Comparison of ENCODE assay signal across 9 cellular contexts in genomic region chr5:150485770-150486401, GRCh38. TPM values are rescaled to one million over a fixed set of nuclear protein-coding genes. Genes with fewer than 3 reads are reported as not detected.
DNase-seq lines count a peak whose midpoint lies in the region; ATAC-seq, FAIRE-seq and TF ChIP-seq lines count a peak whose summit lies in the region.
"Had no signal": no experiment of that assay in that cellular context is flagged by ENCODE, and none has a peak within 500 bp of the region (broad histone marks: within the 10 kb centered on the region; RNA-seq: fewer than 3 reads in every experiment).

No MANE protein-coding gene starts in this region.

- peaks cover 25% of the 10 kb centered on the region for H3K79me1 ChIP-seq in H1 (ENCODE audit: low read depth, low read length)

- TF ChIP-seq EP300 in H1 (IDR thresholded peaks at IDR 0.05; ENCODE audit: borderline replicate concordance in 1 of 2, low read depth in 2 of 2, low read length in 2 of 2) (no peak), stomach (IDR thresholded peaks at IDR 0.05) (no peak)

- H3K56ac ChIP-seq in H1 (replicated peaks; ENCODE audit: insufficient read length, low read depth, low read length), result peak overlapping the region; percentile 71

- H3K27ac ChIP-seq in H1 (ENCODE audit: low read depth, low read length) (peak overlapping the region; percentile 89), stomach (peak overlapping the region; percentile 91 to 97 (median 95))

- H4K20me1 ChIP-seq in H1 (replicated peaks in 1 of 2; ENCODE audit: control insufficient read depth in 1 of 2, insufficient read depth in 2 of 2, low read length in 2 of 2), result peaks cover 10 to 15% of the 10 kb centered on the region in 2 experiments

- TF ChIP-seq CTCF in H1 (IDR thresholded peaks at IDR 0.05; ENCODE audit: control extremely low read depth in 1 of 3, insufficient read depth in 1 of 3, low read depth in 1 of 3, low read length in 3 of 3), result no peak
- TF ChIP-seq CTCF in mesothelial cell of epicardium (IDR thresholded peaks at IDR 0.05; ENCODE audit: unreplicated experiment), result no peak
- no peak for TF ChIP-seq CTCF in stomach (IDR thresholded peaks at IDR 0.05)

- WGBS in H1 (ENCODE audit: extremely low coverage in 1 of 2, insufficient coverage in 1 of 2, insufficient read length in 1 of 2, insufficient replicate concordance in 2 of 2, low coverage in 1 of 2, low lambda C conversion rate in 2 of 2, missing lambda C conversion rate in 1 of 2), 2 experiments, result 0% methylated on average over 10 of the region's 85 CpGs; no CpG with 5 or more reads in 1 of the 2 experiments
- WGBS in stomach, 5 donors, result 0 to 1% (median 1%) methylated on average over 9 to 83 of the region's 85 CpGs

- no peaks in the 10 kb centered on the region for H3K9me3 ChIP-seq in H1 (ENCODE audit: insufficient read depth in 2 of 2, low read depth in 1 of 2, low read length in 1 of 2)
- no peaks in the 10 kb centered on the region for H3K9me3 ChIP-seq in stomach

- H2BK15ac ChIP-seq in H1 (ENCODE audit: low read length), result no peak overlapping the region

- H3K18ac ChIP-seq in H1 (ENCODE audit: extremely low read depth, low read length), result peak overlapping the region; percentile 93

- no peak overlapping the region for H2BK120ac ChIP-seq in H1 (replicated peaks; ENCODE audit: low read depth, low read length)

- H2AFZ ChIP-seq in H1 (ENCODE audit: low read length), result no peak overlapping the region

- peaks cover 9% of the 10 kb centered on the region for H3K4me1 Mint-ChIP-seq in activated CD4-positive, alpha-beta T cell treated with anti-CD3 and anti-CD28 coated beads, Interleukin-2, amount 10 ng/mL, durations not matched to agents 7 days and 5 days
- H3K4me1 Mint-ChIP-seq in mesothelial cell of epicardium, result peaks cover 44% of the 10 kb centered on the region

- DNase-seq in Daoy (ENCODE audit: low read depth) (peak; percentile 69), H1 (ENCODE audit: low read depth in 1 of 2, low spot score in 2 of 2) (peak in 1 of 2 experiments; percentile 87), mesothelial cell of epicardium (ENCODE audit: low spot score in 2 of 2, unreplicated experiment in 2 of 2) (peak; percentile 63 to 68), stomach (peak; percentile 47), NCI-H524 treated with DMSO at 0.1 percent for 48 hours (lab: John Stamatoyannopoulos, UW) (no peak)
- peak; percentile 12 for DNase-seq in activated CD4-positive, alpha-beta T cell treated with anti-CD3 and anti-CD28 coated beads, Interleukin-2, amount 10 ng/mL, durations not matched to agents 7 days and 5 days

- no peak overlapping the region for H3K27ac Mint-ChIP-seq in activated CD4-positive, alpha-beta T cell treated with anti-CD3 and anti-CD28 coated beads, Interleukin-2, amount 10 ng/mL, durations not matched to agents 7 days and 5 days
- H3K27ac Mint-ChIP-seq in mesothelial cell of epicardium, result peak overlapping the region; percentile 90

- H3K4me3 Mint-ChIP-seq in activated CD4-positive, alpha-beta T cell treated with anti-CD3 and anti-CD28 coated beads, Interleukin-2, amount 10 ng/mL, durations not matched to agents 7 days and 5 days, result no peak overlapping the region
- H3K4me3 Mint-ChIP-seq in mesothelial cell of epicardium, result peak overlapping the region; percentile 71

- peak in 1 of 2 experiments; percentile 81; a peak in 1 of 3 replicates for TF ChIP-seq POLR2A in H1 (IDR thresholded peaks at IDR 0.05; ENCODE audit: control extremely low read depth in 1 of 2, low read depth in 2 of 2, low read length in 2 of 2)
- no peak for TF ChIP-seq POLR2A in stomach (IDR thresholded peaks at IDR 0.05)

- H3K36me3 ChIP-seq in H1 (ENCODE audit: control insufficient read depth in 2 of 4, insufficient read depth in 4 of 4, low read length in 3 of 4) (peaks cover 0 to under 1% (median 0%) of the 10 kb centered on the region in 4 experiments; a peak in 1 of 8 replicates), stomach (peaks cover 0 to 10% (median 7%) of the 10 kb centered on the region in 4 donors)

- no peaks in the 10 kb centered on the region for H3K36me3 Mint-ChIP-seq in activated CD4-positive, alpha-beta T cell treated with anti-CD3 and anti-CD28 coated beads, Interleukin-2, amount 10 ng/mL, durations not matched to agents 7 days and 5 days (ENCODE audit: low read depth)
- no peaks in the 10 kb centered on the region for H3K36me3 Mint-ChIP-seq in mesothelial cell of epicardium

- H3K27me3 Mint-ChIP-seq in activated CD4-positive, alpha-beta T cell treated with anti-CD3 and anti-CD28 coated beads, Interleukin-2, amount 10 ng/mL, durations not matched to agents 7 days and 5 days, result peaks cover 17% of the 10 kb centered on the region
- H3K27me3 Mint-ChIP-seq in mesothelial cell of epicardium (ENCODE audit: low read depth), result no peaks in the 10 kb centered on the region

- peaks cover 15 to 41% of the 10 kb centered on the region in 2 experiments for H3K79me2 ChIP-seq in H1 (ENCODE audit: control insufficient read depth in 1 of 2, insufficient read depth in 2 of 2, low read length in 2 of 2)

- H2BK20ac ChIP-seq in H1 (ENCODE audit: low read length), result no peak overlapping the region

- peak overlapping the region; percentile 60 to 91 (median 86) for H3K9ac ChIP-seq in H1 (replicated peaks in 1 of 4; ENCODE audit: extremely low read depth in 1 of 4, low read depth in 3 of 4, low read length in 3 of 4)

- peaks cover 3% of the 10 kb centered on the region; the same call in 1 of the 2 replicates for H3K23me2 ChIP-seq in H1 (ENCODE audit: low read depth, low read length)

- POLR2A ChIA-PET in activated CD4-positive, alpha-beta T cell treated with anti-CD3 and anti-CD28 coated beads, Interleukin-2, amount 10 ng/mL, durations not matched to agents 7 days and 5 days (lab: Charles Lee), result no interaction called here
- POLR2A ChIA-PET in H1 (lab: Charles Lee; ENCODE audit: partially characterized antibody), result interaction anchor here (0.6 to 12.0 kb wide), 25 partner anchors 12 to 197 kb away, joined by 3 to 122 read pairs (median 5); partner anchors contain the start of genes NDST1 and RPS14

- no peak for FAIRE-seq in H1 (lab: Jason Lieb, UNC)
- FAIRE-seq: TTC549 had no signal

- H3K14ac ChIP-seq in H1 (ENCODE audit: insufficient read length), result no peak overlapping the region

- ATAC-seq in HG03354 (IDR thresholded peaks at IDR 0.05; ENCODE audit: poor library complexity, severe bottlenecking, unreplicated experiment) (peak; percentile 22), GM19455 (IDR thresholded peaks at IDR 0.05; ENCODE audit: unreplicated experiment) (no peak)

- no peak overlapping the region for H2BK12ac ChIP-seq in H1 (ENCODE audit: low read depth, low read length)

- H3K4me1 ChIP-seq in H1 (replicated peaks in 1 of 4; ENCODE audit: control insufficient read depth in 3 of 4, insufficient read depth in 4 of 4, low read length in 3 of 4) (peaks cover 16 to 49% (median 38%) of the 10 kb centered on the region in 4 experiments), stomach (peaks cover 43 to 55% (median 53%) of the 10 kb centered on the region in 4 donors)

- peak overlapping the region; percentile 82 for H4K5ac ChIP-seq in H1 (ENCODE audit: insufficient read length, low read depth, low read length)

- H3K4me2 ChIP-seq in H1 (ENCODE audit: insufficient read depth in 1 of 2, low read depth in 2 of 2, low read length in 2 of 2), result peak overlapping the region; percentile 79 to 84

- no peak overlapping the region for H2AK5ac ChIP-seq in H1 (ENCODE audit: low read depth, low read length)

- no peaks in the 10 kb centered on the region for H3K9me3 Mint-ChIP-seq in activated CD4-positive, alpha-beta T cell treated with anti-CD3 and anti-CD28 coated beads, Interleukin-2, amount 10 ng/mL, durations not matched to agents 7 days and 5 days
- H3K9me3 Mint-ChIP-seq in mesothelial cell of epicardium, result no peaks in the 10 kb centered on the region

- H3K4ac ChIP-seq in H1 (replicated peaks; ENCODE audit: insufficient read length, low read depth, low read length), result peak overlapping the region; percentile 47

- H4K91ac ChIP-seq in H1 (replicated peaks; ENCODE audit: insufficient read length, low read length), result no peak overlapping the region

- peak overlapping the region; percentile 63; the same call in 1 of the 2 replicates for H2BK5ac ChIP-seq in H1 (ENCODE audit: low read depth, low read length)

- H3K23ac ChIP-seq in H1 (ENCODE audit: insufficient read length), result no peak overlapping the region

- no peak for TF ChIP-seq RAD21 in H1 (IDR thresholded peaks at IDR 0.05 in 1 of 2, conservative IDR thresholded peaks at IDR 0.05 in 1 of 2; ENCODE audit: low read depth in 2 of 2, low read length in 2 of 2)

- CTCF ChIA-PET in activated CD4-positive, alpha-beta T cell treated with anti-CD3 and anti-CD28 coated beads, Interleukin-2, amount 10 ng/mL, durations not matched to agents 7 days and 5 days (lab: Charles Lee), result interaction anchor here (0.6 to 1.6 kb wide), 4 partner anchors 11 to 143 kb away, joined by 3 to 5 read pairs (median 4); no protein-coding TSS in a partner anchor
- CTCF ChIA-PET in H1 (lab: Charles Lee; ENCODE audit: partially characterized antibody), result interaction anchor here (0.7 to 30.8 kb wide), 8 partner anchors 13 to 76 kb away, joined by 3 to 571 read pairs (median 6); partner anchors contain the start of gene NDST1

- intact Hi-C loops in stomach (cut with DNase I; ENCODE audit: low total_unique reads), result no loop called here

- peak overlapping the region; percentile 92 for H4K8ac ChIP-seq in H1 (ENCODE audit: extremely low read depth, insufficient read depth, low read length)

- H3K4me3 ChIP-seq in H1 (ENCODE audit: extremely low read depth in 1 of 4, insufficient read depth in 2 of 4, low read depth in 3 of 4, low read length in 4 of 4) (peak overlapping the region; percentile 50 to 99 (median 74)), stomach (peak overlapping the region; percentile 81 to 98 (median 91))

- H3K27me3 ChIP-seq in H1 (replicated peaks in 1 of 4; ENCODE audit: control insufficient read depth in 3 of 4, extremely low read depth in 1 of 4, insufficient read depth in 3 of 4, low read length in 3 of 4) (no peaks in the 10 kb centered on the region), stomach (no peaks in the 10 kb centered on the region)

RNA-seq across cellular contexts. Expression of gene NDST1, which starts 22.0 kb away (rescaled TPM):
- total RNA-seq in Daoy (2014; rRNA removed; shearing (Covaris generic)), result 16.1 and 34.7 TPM in 2 replicates
- total RNA-seq in activated CD4-positive, alpha-beta T cell treated with anti-CD3 and anti-CD28 coated beads, Interleukin-2, amount 10 ng/mL, durations not matched to agents 7 days and 5 days, result under 1 TPM; 0.50 to 0.71 TPM
- total RNA-seq in H1 (2021; fragmentation: NEBNext Ultra II Directional; extraction: Animal tissue kit (Norgen Biotek cat#: 25700)), result 70.1 and 72.0 TPM in 2 replicates
- polyA plus RNA-seq in H1 (2011; rRNA removed), result 27.0 and 37.7 TPM in 2 replicates
- 21.2 TPM for polyA plus RNA-seq in H1 (2011; cell fraction: cytosol; rRNA removed)
- 50.8 TPM for polyA plus RNA-seq in H1 (2011; cell fraction: nucleus; rRNA removed)
- polyA plus RNA-seq in H1 (2012, experiment 1 of 2), result 28.7 to 34.5 TPM (median 31.7 TPM) in 4 replicates
- polyA plus RNA-seq in H1 (2012, experiment 2 of 2), result 30.3 TPM
- polyA plus RNA-seq in H1 (2013, experiment 1 of 2), result 30.1 TPM
- 32.9 TPM for polyA plus RNA-seq in H1 (2013, experiment 2 of 2)
- 41.4 and 47.8 TPM in 2 replicates for polyA minus RNA-seq in H1 (2011; rRNA and poly(A)+ RNA removed)
- 32.1 TPM for polyA minus RNA-seq in H1 (2011; cell fraction: cytosol; rRNA and poly(A)+ RNA removed)
- polyA minus RNA-seq in H1 (2011; cell fraction: nucleus; rRNA and poly(A)+ RNA removed), result 37.9 TPM
- 129 to 132 TPM (median 132 TPM) in 3 replicates for total RNA-seq in mesothelial cell of epicardium
- 10 to 100 TPM; 14.2 to 32.9 (median 21.6) TPM for total RNA-seq in stomach
- 10 to 100 TPM in 1 of 3 donors, 1 to 10 TPM in 2; 6.4 to 15.3 (median 7.2) TPM for polyA plus RNA-seq in stomach

RNA-seq across cellular contexts. Expression of gene RPS14, which starts 36.3 kb away (rescaled TPM):
- 6,432 and 6,529 TPM in 2 replicates for total RNA-seq in Daoy (2014; rRNA removed; shearing (Covaris generic))
- 1,000 to 10,000 TPM; 2,151 to 2,478 TPM for total RNA-seq in activated CD4-positive, alpha-beta T cell treated with anti-CD3 and anti-CD28 coated beads, Interleukin-2, amount 10 ng/mL, durations not matched to agents 7 days and 5 days
- 2,548 and 2,599 TPM in 2 replicates for total RNA-seq in H1 (2021; fragmentation: NEBNext Ultra II Directional; extraction: Animal tissue kit (Norgen Biotek cat#: 25700))
- polyA plus RNA-seq in H1 (2011; rRNA removed) (5,579 and 6,423 TPM in 2 replicates), stomach (1,000 to 10,000 TPM; 4,327 to 6,427 (median 4,820) TPM)
- polyA plus RNA-seq in H1 (2011; cell fraction: cytosol; rRNA removed), result 6,153 TPM
- 2,076 TPM for polyA plus RNA-seq in H1 (2011; cell fraction: nucleus; rRNA removed)
- polyA plus RNA-seq in H1 (2012, experiment 1 of 2), result 3,315 to 4,827 TPM (median 4,072 TPM) in 4 replicates
- polyA plus RNA-seq in H1 (2012, experiment 2 of 2), result 7,349 TPM
- 3,849 TPM for polyA plus RNA-seq in H1 (2013, experiment 1 of 2)
- polyA plus RNA-seq in H1 (2013, experiment 2 of 2), result 4,074 TPM
- 913 and 940 TPM in 2 replicates for polyA minus RNA-seq in H1 (2011; rRNA and poly(A)+ RNA removed)
- polyA minus RNA-seq in H1 (2011; cell fraction: cytosol; rRNA and poly(A)+ RNA removed), result 455 TPM
- polyA minus RNA-seq in H1 (2011; cell fraction: nucleus; rRNA and poly(A)+ RNA removed), result 375 TPM
- total RNA-seq in mesothelial cell of epicardium (2,586 to 2,705 TPM (median 2,627 TPM) in 3 replicates), stomach (1,000 to 10,000 TPM in 4 of 5 donors, 100 to 1,000 TPM in 1; 899 to 3,971 (median 1,858) TPM)

Comparison
In these comparisons a context has a peak if more than half of its experiments do, and no peak if none do; other contexts are left out.
1. RNA of gene NDST1, which starts 22.0 kb away (total RNA-seq): 129 to 132 TPM in mesothelial cell of epicardium, 70.1 to 72.0 TPM in H1, 16.1 to 34.7 TPM in Daoy and 14.2 to 32.9 TPM in stomach; 0.50 to 0.71 TPM in activated CD4-positive, alpha-beta T cell treated with anti-CD3 and anti-CD28 coated beads, Interleukin-2, amount 10 ng/mL, durations not matched to agents 7 days and 5 days; every median in the first group is over 4 times any median in the second.